ENCODE assay signal across 1 cellular context in genomic region chr20:23091741-23092408, GRCh38.
TF ChIP-seq lines count a peak whose summit lies in the region.

No MANE protein-coding gene starts in this region.

TF ChIP-seq in GM23338, 12 proteins besides CTCF, POLR2A, EP300 and RAD21 (continued from another document):
- TF ChIP-seq ZNF462 (CRISPR knock-in tag; IDR thresholded peaks at IDR 0.05) (no peak), STAT1 (IDR thresholded peaks at IDR 0.05; ENCODE audit: unreplicated experiment) (no peak), POLR2AphosphoS5 (IDR thresholded peaks at IDR 0.05; ENCODE audit: low read depth) (no peak), NANOG (IDR thresholded peaks at IDR 0.05; ENCODE audit: borderline replicate concordance) (no peak), ZNF114 (CRISPR knock-in tag; IDR thresholded peaks at IDR 0.05) (no peak), EZH2 (IDR thresholded peaks at IDR 0.05; ENCODE audit: low read depth, unreplicated experiment) (no peak), ZNF331 (CRISPR knock-in tag; IDR thresholded peaks at IDR 0.05; ENCODE audit: low read depth) (no peak), EZH2phosphoT487 (IDR thresholded peaks at IDR 0.05; ENCODE audit: unreplicated experiment) (no peak)
- TF ChIP-seq, protein P1, sequence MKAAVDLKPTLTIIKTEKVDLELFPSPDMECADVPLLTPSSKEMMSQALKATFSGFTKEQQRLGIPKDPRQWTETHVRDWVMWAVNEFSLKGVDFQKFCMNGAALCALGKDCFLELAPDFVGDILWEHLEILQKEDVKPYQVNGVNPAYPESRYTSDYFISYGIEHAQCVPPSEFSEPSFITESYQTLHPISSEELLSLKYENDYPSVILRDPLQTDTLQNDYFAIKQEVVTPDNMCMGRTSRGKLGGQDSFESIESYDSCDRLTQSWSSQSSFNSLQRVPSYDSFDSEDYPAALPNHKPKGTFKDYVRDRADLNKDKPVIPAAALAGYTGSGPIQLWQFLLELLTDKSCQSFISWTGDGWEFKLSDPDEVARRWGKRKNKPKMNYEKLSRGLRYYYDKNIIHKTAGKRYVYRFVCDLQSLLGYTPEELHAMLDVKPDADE (IDR thresholded peaks at IDR 0.05) = no peak
